Comparison of ENCODE assay signal across 8 cellular contexts in the genomic region with DNA sequence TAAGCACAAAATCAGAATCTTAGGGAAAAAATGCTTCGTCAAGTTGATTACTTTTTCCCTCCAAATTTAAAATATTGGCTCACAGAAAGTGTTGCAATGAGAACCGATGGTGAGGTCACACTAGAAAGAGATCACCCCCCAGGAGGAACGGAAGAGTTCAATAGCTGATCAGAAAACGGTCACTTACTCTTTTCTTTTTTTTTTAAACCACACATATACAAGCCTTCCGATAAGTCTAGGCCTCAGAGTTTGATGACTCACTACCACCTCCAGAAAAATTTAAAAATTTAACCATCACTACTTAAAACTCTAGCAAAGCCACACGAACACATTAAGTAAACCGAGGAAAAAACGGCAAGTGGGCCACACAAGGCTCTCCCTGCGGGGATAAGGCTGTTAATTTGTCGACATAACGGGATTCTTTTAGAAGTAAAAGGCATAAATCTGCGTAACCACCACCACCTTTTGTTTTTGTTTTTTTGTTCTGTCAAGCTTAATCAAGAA. TPM values are rescaled to one million over a fixed set of nuclear protein-coding genes. Genes with fewer than 3 reads are reported as not detected.
A peak's percentile ranks its signal among the peaks of the same experiment; 100 is the strongest.
DNase-seq lines count a peak whose midpoint lies in the region; ATAC-seq and TF ChIP-seq lines count a peak whose summit lies in the region.

No MANE protein-coding gene starts in this region.

- in situ Hi-C loops in HAP-1 (cut with MboI; ENCODE audit: low sequenced_read_pairs), result no loop called here

- DNase-seq in HAP-1 (ENCODE audit: low spot score in 2 of 2), result no peak
- no peak for DNase-seq in SK-N-MC (ENCODE audit: low read depth, low spot score)
- DNase-seq in progenitor cell of endocrine pancreas (ENCODE audit: low spot score, unreplicated experiment), result no peak
- no peak for DNase-seq in left colon
- no peak for DNase-seq in NCI-H526 (lab: John Stamatoyannopoulos, UW)
- DNase-seq in SHP77 treated with DMSO at 0.1 percent for 48 hours (lab: John Stamatoyannopoulos, UW), result no peak
- DNase-seq in DMS53 (lab: John Stamatoyannopoulos, UW), result no peak

- no peaks in the 10 kb centered on the region for H3K27me3 Mint-ChIP-seq in progenitor cell of endocrine pancreas

- intact Hi-C loops in left colon (cut with DNase I, micrococcal nuclease), result no loop called here

- H3K4me1 Mint-ChIP-seq in progenitor cell of endocrine pancreas (ENCODE audit: low read depth), result peaks cover 19% of the 10 kb centered on the region

- no peaks in the 10 kb centered on the region for H3K9me3 Mint-ChIP-seq in progenitor cell of endocrine pancreas (ENCODE audit: low read depth)

- H3K27me3 ChIP-seq in HAP-1 (ENCODE audit: low read depth) (no peaks in the 10 kb centered on the region), esophagus (ENCODE audit: control insufficient read depth in 1 of 2, insufficient read depth in 2 of 2, low read length in 2 of 2) (no peaks in the 10 kb centered on the region)

- no peak overlapping the region; the same call in 1 of the 2 replicates for H3K27ac ChIP-seq in SK-N-MC
- H3K27ac ChIP-seq in esophagus (ENCODE audit: low read depth in 2 of 2, low read length in 1 of 2), result peak overlapping the region; percentile 50 to 97

- no peaks in the 10 kb centered on the region for H3K9me3 ChIP-seq in HAP-1
- no peaks in the 10 kb centered on the region for H3K9me3 ChIP-seq in SK-N-MC (ENCODE audit: low read depth, low read length)
- H3K9me3 ChIP-seq in esophagus (ENCODE audit: control insufficient read depth in 2 of 2, insufficient read depth in 1 of 2, low read depth in 1 of 2, low read length in 1 of 2), result no peaks in the 10 kb centered on the region

- peak overlapping the region; percentile 91 for H3K4me3 Mint-ChIP-seq in progenitor cell of endocrine pancreas (ENCODE audit: low read depth)

- peak overlapping the region; percentile 88 for H3K9ac ChIP-seq in SK-N-MC (ENCODE audit: insufficient read length)

- H3K4me3 ChIP-seq in HAP-1 (peak overlapping the region; percentile 86), SK-N-MC (peak overlapping the region; percentile 95), esophagus (ENCODE audit: low read depth in 1 of 2, low read length in 2 of 2) (peak overlapping the region; percentile 87 to 93)

- WGBS in esophagus, 2 donors, result 10 to 11% methylated on average over 12 of the region's 12 CpGs

- H3K36me3 ChIP-seq in HAP-1 (replicated peaks) (peaks cover 38% of the 10 kb centered on the region), SK-N-MC (ENCODE audit: insufficient read depth, low read length) (peaks cover 24% of the 10 kb centered on the region; the same call in 1 of the 2 replicates), esophagus (ENCODE audit: control insufficient read depth in 2 of 2, insufficient read depth in 2 of 2, low read length in 1 of 2) (peaks cover 0 to 14% of the 10 kb centered on the region in 2 donors)

- H3K36me3 Mint-ChIP-seq in progenitor cell of endocrine pancreas (ENCODE audit: insufficient read depth), result peaks cover 2% of the 10 kb centered on the region

- no peak for ATAC-seq in left colon

- TF ChIP-seq CTCF in progenitor cell of endocrine pancreas (IDR thresholded peaks at IDR 0.05; ENCODE audit: unreplicated experiment), result no peak

- H3K4me1 ChIP-seq in HAP-1, result peaks cover 13% of the 10 kb centered on the region
- H3K4me1 ChIP-seq in esophagus (ENCODE audit: control insufficient read depth in 2 of 2, insufficient read depth in 2 of 2, low read length in 1 of 2), result peaks cover 8 to 30% of the 10 kb centered on the region in 2 donors

- peak overlapping the region; percentile 96 for H3K27ac Mint-ChIP-seq in progenitor cell of endocrine pancreas

RNA-seq across cellular contexts. Expression of gene SURF4, which starts 1.2 kb away (rescaled TPM):
- polyA plus RNA-seq in esophagus, result 10 to 100 TPM; 39.7 to 64.7 TPM
- total RNA-seq in progenitor cell of endocrine pancreas (120 and 122 TPM in 2 replicates), left colon (100 to 1,000 TPM; 150 to 169 TPM)

RNA-seq across cellular contexts. Expression of gene STKLD1, which starts 1.5 kb away (rescaled TPM):
- polyA plus RNA-seq in esophagus, result 1 to 10 TPM in 1 of 2 donors, under 1 TPM in 1; 0.49 to 1.3 TPM
- total RNA-seq in progenitor cell of endocrine pancreas (3.8 and 4.0 TPM in 2 replicates), left colon (under 1 TPM; 0.36 to 0.95 TPM)

RNA-seq across cellular contexts. Expression of gene SURF2, which starts 18.3 kb away (rescaled TPM):
- polyA plus RNA-seq in esophagus, result 10 to 100 TPM; 32.9 to 36.4 TPM
- total RNA-seq in progenitor cell of endocrine pancreas (15.8 and 19.8 TPM in 2 replicates), left colon (10 to 100 TPM in 1 of 2 donors, 1 to 10 TPM in 1; 9.5 to 10.9 TPM)

RNA-seq across cellular contexts. Expression of gene SURF1, which starts 18.4 kb away (rescaled TPM):
- 10 to 100 TPM; 34.2 to 41.2 TPM for polyA plus RNA-seq in esophagus
- total RNA-seq in progenitor cell of endocrine pancreas (36.3 and 42.9 TPM in 2 replicates), left colon (10 to 100 TPM; 42.0 to 48.2 TPM)

RNA-seq across cellular contexts. Expression of gene RPL7A, which starts 26.6 kb away (rescaled TPM):
- polyA plus RNA-seq in esophagus, result 1,000 to 10,000 TPM; 2,052 to 3,524 TPM
- total RNA-seq in progenitor cell of endocrine pancreas (2,045 and 2,098 TPM in 2 replicates), left colon (1,000 to 10,000 TPM; 1,331 to 1,405 TPM)
